Comparison of ENCODE assay signal across 8 cellular contexts in genomic region chr19:18420931-18421330, GRCh38. TPM values are rescaled to one million over a fixed set of nuclear protein-coding genes. Genes with fewer than 3 reads are reported as not detected.
DNase-seq lines count a peak whose midpoint lies in the region; ATAC-seq and TF ChIP-seq lines count a peak whose summit lies in the region.

No MANE protein-coding gene starts in this region.

- H3K4me1 ChIP-seq in left ventricle myocardium inferior (peaks cover 85% of the 10 kb centered on the region), right atrium auricular region (peaks cover 0 to 86% of the 10 kb centered on the region in 2 donors), ascending aorta (peaks cover 12 to 53% of the 10 kb centered on the region in 2 donors), mucosa of stomach (ENCODE audit: control insufficient read depth, insufficient read depth, low read length) (peaks cover 70% of the 10 kb centered on the region), vagina (peaks cover 90% of the 10 kb centered on the region)

- TF ChIP-seq POLR2A in vagina (IDR thresholded peaks at IDR 0.05): no peak

- H3K9me3 ChIP-seq in left ventricle myocardium inferior (replicated peaks) (no peaks in the 10 kb centered on the region), right atrium auricular region (no peaks in the 10 kb centered on the region), ascending aorta (no peaks in the 10 kb centered on the region), mucosa of stomach (ENCODE audit: control insufficient read depth, low read length) (no peaks in the 10 kb centered on the region), vagina (no peaks in the 10 kb centered on the region)

- TF ChIP-seq CTCF in left ventricle myocardium inferior (IDR thresholded peaks at IDR 0.05; ENCODE audit: borderline replicate concordance) (no peak), right atrium auricular region (IDR thresholded peaks at IDR 0.05) (no peak), ascending aorta (IDR thresholded peaks at IDR 0.05) (no peak), vagina (IDR thresholded peaks at IDR 0.05) (no peak)

- intact Hi-C loops in left ventricle myocardium inferior (cut with micrococcal nuclease): no loop called here
- intact Hi-C loops in ascending aorta (cut with DNase I): no loop called here
- intact Hi-C loops in vagina (cut with DNase I): no loop called here

- no peak for ATAC-seq in GM18909 (IDR thresholded peaks at IDR 0.05; ENCODE audit: poor library complexity, unreplicated experiment)
- ATAC-seq in HG02610 (IDR thresholded peaks at IDR 0.05; ENCODE audit: unreplicated experiment): no peak

- H3K36me3 ChIP-seq in left ventricle myocardium inferior (no peaks in the 10 kb centered on the region), right atrium auricular region (no peaks in the 10 kb centered on the region), ascending aorta (no peaks in the 10 kb centered on the region), mucosa of stomach (ENCODE audit: control insufficient read depth, insufficient read depth, low read length) (no peaks in the 10 kb centered on the region), vagina (no peaks in the 10 kb centered on the region)

- H3K9ac ChIP-seq in mucosa of stomach (ENCODE audit: low read length): peak overlapping the region; percentile 12

- H3K27ac ChIP-seq in left ventricle myocardium inferior (replicated peaks): peak overlapping the region; percentile 99
- H3K27ac ChIP-seq in right atrium auricular region: peak overlapping the region in 1 of 2 donors; percentile 92
- peak overlapping the region; percentile 74 to 93 for H3K27ac ChIP-seq in ascending aorta
- peak overlapping the region; percentile 97 for H3K27ac ChIP-seq in vagina

- H3K4me3 ChIP-seq in left ventricle myocardium inferior (peak overlapping the region; percentile 86), right atrium auricular region (no peak overlapping the region), ascending aorta (peak overlapping the region in 1 of 2 donors; percentile 65), mucosa of stomach (ENCODE audit: low read length) (no peak overlapping the region), vagina (peak overlapping the region; percentile 66 to 76)

- DNase-seq in left ventricle myocardium inferior: no peak
- no peak for DNase-seq in right atrium auricular region (ENCODE audit: low spot score)
- no peak for DNase-seq in ascending aorta (ENCODE audit: low spot score in 2 of 2)
- DNase-seq in vagina (ENCODE audit: extremely low spot score in 2 of 2): no peak
- no peak for DNase-seq in NCI-H2029 (lab: John Stamatoyannopoulos, UW)

- H3K27me3 ChIP-seq in left ventricle myocardium inferior (ENCODE audit: low read depth) (peaks cover 26% of the 10 kb centered on the region), right atrium auricular region (no peaks in the 10 kb centered on the region), ascending aorta (no peaks in the 10 kb centered on the region), mucosa of stomach (ENCODE audit: control insufficient read depth, insufficient read depth, low read length) (peaks cover 14% of the 10 kb centered on the region), vagina (no peaks in the 10 kb centered on the region)

RNA-seq across cellular contexts. Expression of gene SSBP4, which starts 1.7 kb away (rescaled TPM):
- 30.8 TPM for total RNA-seq in left ventricle myocardium inferior
- total RNA-seq in right atrium auricular region: 10 to 100 TPM; 31.7 to 59.5 TPM
- total RNA-seq in ascending aorta: 233 TPM
- total RNA-seq in vagina: 72.7 TPM

RNA-seq across cellular contexts. Expression of gene ISYNA1, which starts 17.0 kb away (rescaled TPM):
- 24.1 TPM for total RNA-seq in left ventricle myocardium inferior
- 10 to 100 TPM; 24.1 to 49.4 TPM for total RNA-seq in right atrium auricular region
- 93.1 TPM for total RNA-seq in ascending aorta
- total RNA-seq in vagina: 57.5 TPM

RNA-seq across cellular contexts. Expression of gene LRRC25, which starts 23.5 kb away (rescaled TPM):
- 2.4 TPM for total RNA-seq in left ventricle myocardium inferior
- 1 to 10 TPM; 2.6 to 6.8 TPM for total RNA-seq in right atrium auricular region
- 6.9 TPM for total RNA-seq in ascending aorta
- 3.9 TPM for total RNA-seq in vagina

RNA-seq across cellular contexts. Expression of gene GDF15, which starts 35.0 kb away (rescaled TPM):
- 0.33 TPM for total RNA-seq in left ventricle myocardium inferior
- 1 to 10 TPM; 1.1 to 2.7 TPM for total RNA-seq in right atrium auricular region
- 8.5 TPM for total RNA-seq in ascending aorta
- total RNA-seq in vagina: 25.5 TPM

Comparison
In these comparisons a context has a peak if more than half of its experiments do, and no peak if none do; other contexts are left out.
1. H3K4me3 ChIP-seq: peak in left ventricle myocardium inferior (single experiment) and vagina (2 of 2); none in right atrium auricular region (0 of 2) and mucosa of stomach (single experiment).